ENCODE assay signal across 8 cellular contexts in the genomic region with DNA sequence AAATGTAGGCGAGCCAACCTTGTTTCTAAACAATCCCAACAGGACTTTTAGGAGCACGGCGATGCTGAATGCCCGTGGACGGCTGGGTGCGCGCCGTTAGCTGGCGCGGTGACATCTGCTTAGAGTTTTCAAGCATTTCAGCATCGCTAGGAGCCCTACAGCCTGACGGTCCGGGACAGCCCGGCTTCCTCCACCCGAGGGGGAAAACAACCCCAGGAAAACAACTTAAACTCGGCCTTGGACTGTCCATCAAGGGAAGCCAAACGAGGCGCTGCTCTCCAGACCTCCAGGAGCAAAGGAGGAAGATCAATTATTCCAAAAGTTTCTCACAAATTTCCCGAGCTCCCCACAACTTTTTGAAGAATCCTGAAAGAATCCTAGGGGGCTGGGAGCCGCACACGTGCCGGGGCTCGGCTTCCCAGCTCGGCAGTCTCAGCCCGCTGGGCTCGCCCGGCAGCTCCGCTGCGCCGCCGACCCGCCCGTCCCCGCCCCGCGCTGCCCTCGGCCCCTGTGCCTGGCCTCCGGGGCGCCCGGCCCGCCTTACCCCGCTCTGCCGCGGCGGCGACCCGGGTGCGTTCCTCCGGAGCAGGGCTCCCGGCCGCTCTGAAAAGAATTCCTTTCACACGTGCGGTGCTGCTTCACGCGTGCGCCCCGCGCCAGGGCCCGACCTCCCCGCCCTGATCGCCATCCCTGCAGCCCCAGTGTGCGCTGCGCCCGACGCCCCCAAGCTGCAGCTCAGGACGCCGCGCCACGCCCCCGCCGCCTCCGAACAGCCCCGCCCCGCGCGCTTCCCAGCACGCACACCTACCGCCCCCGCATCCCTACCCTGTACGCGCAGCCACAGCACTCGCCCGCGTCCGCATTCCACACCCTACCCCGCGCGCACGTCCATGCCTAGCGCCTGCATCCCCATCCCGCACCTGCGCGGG. TPM values are rescaled to one million over a fixed set of nuclear protein-coding genes. Genes with fewer than 3 reads are reported as not detected.
A peak's percentile ranks its signal among the peaks of the same experiment; 100 is the strongest.
DNase-seq lines count a peak whose midpoint lies in the region; ATAC-seq, FAIRE-seq and TF ChIP-seq lines count a peak whose summit lies in the region.

A gene (minus strand): TSS at position 707 of the 929 bp plus-strand sequence. CDS start 17,764 bp downstream, outside the sequence.

- POLR2A ChIA-PET in IMR-90 (lab: Charles Lee; ENCODE audit: unreplicated experiment), result interaction anchor here (0.6 kb wide), 1 partner anchor 567 kb away, joined by 4 read pairs; no protein-coding TSS in a partner anchor
- POLR2A ChIA-PET in endothelial cell of umbilical vein (lab: Charles Lee), result no interaction called here

- H3K27ac ChIP-seq in IMR-90 (ENCODE audit: insufficient read depth, low read length) (peak within 1 kb of the TSS; percentile 46), endothelial cell of umbilical vein (ENCODE audit: insufficient read depth, low read depth, low read length) (no peak within 1 kb of the TSS), transverse colon (no peak within 1 kb of the TSS)

- peak within 1 kb of the TSS; percentile 57 for H3K23ac ChIP-seq in IMR-90 (ENCODE audit: low read depth, low read length)

- no peak for TF ChIP-seq POLR2A in IMR-90 (IDR thresholded peaks at IDR 0.05; ENCODE audit: low read depth, low read length)
- no peak for TF ChIP-seq POLR2A in endothelial cell of umbilical vein (IDR thresholded peaks at IDR 0.05; ENCODE audit: low read depth, low read length)
- TF ChIP-seq POLR2A in transverse colon (IDR thresholded peaks at IDR 0.05), result no peak

- H3K56ac ChIP-seq in IMR-90 (ENCODE audit: extremely low read depth, insufficient read depth, low read length), result peak within 1 kb of the TSS; percentile 2; the same call in 1 of the 2 replicates

- BruUV-seq in IMR-90 (replicated peaks; lab: Mats Ljungman, UMichigan), result no TSS peak
- BruUV-seq in endothelial cell of umbilical vein (replicated peaks; lab: Mats Ljungman, UMichigan), result no TSS peak

- H3K36me3 ChIP-seq in IMR-90 (ENCODE audit: control insufficient read depth, insufficient read depth, low read length) (no peaks in the 10 kb centered on the region), endothelial cell of umbilical vein (ENCODE audit: control insufficient read depth in 2 of 2, extremely low read depth in 1 of 2, insufficient read depth in 2 of 2, low read length in 2 of 2) (no peaks in the 10 kb centered on the region), transverse colon (no peaks in the 10 kb centered on the region)

- H3K4ac ChIP-seq in IMR-90 (ENCODE audit: low read depth, low read length), result 0 out of 2 replicates have a peak within 1 kb of the TSS, but pooled peaks have one; percentile 4

- H3K4me2 ChIP-seq in IMR-90 (ENCODE audit: low read depth, low read length) (peak within 1 kb of the TSS; percentile 89), endothelial cell of umbilical vein (ENCODE audit: insufficient read depth, low read length) (peak within 1 kb of the TSS; percentile 45)

- no peak within 1 kb of the TSS for H2AK5ac ChIP-seq in IMR-90 (ENCODE audit: low read depth, low read length)

- H2BK15ac ChIP-seq in IMR-90 (ENCODE audit: low read depth, low read length), result no peak within 1 kb of the TSS

- WGBS in IMR-90 (ENCODE audit: extremely low coverage in 2 of 2, insufficient read length in 1 of 2), 2 experiments, result 2% methylated on average over 39 of the region's 93 CpGs; no CpG with 5 or more reads in 1 of the 2 experiments
- WGBS in transverse colon (ENCODE audit: low coverage in 1 of 2), 2 donors, result 1 to 2% methylated on average over 17 to 50 of the region's 93 CpGs

- H3K36me3 Mint-ChIP-seq in nephron progenitor cell (ENCODE audit: low read depth), result no peaks in the 10 kb centered on the region

- TF ChIP-seq RAD21 in IMR-90 (IDR thresholded peaks at IDR 0.05; ENCODE audit: low read length), result no peak

- peak; percentile 61 for ATAC-seq in GM21528 (IDR thresholded peaks at IDR 0.05; ENCODE audit: low FRiP score, unreplicated experiment)
- peak; percentile 60 for ATAC-seq in IMR-90 (ENCODE audit: low read depth)

- H4K5ac ChIP-seq in IMR-90 (ENCODE audit: low read depth, low read length), result no peak within 1 kb of the TSS

- CTCF ChIA-PET in IMR-90 (lab: Yijun Ruan, JAX), result interaction anchor here (0.7 to 1.2 kb wide), 2 partner anchors 233 to 335 kb away, joined by 3 read pairs; no protein-coding TSS in a partner anchor
- CTCF ChIA-PET in endothelial cell of umbilical vein (lab: Charles Lee), result interaction anchor here (0.7 to 5.2 kb wide), 7 partner anchors 10 to 233 kb away, joined by 3 to 18 read pairs (median 3); no protein-coding TSS in a partner anchor

- DNase-seq in Daoy (ENCODE audit: low read depth), result peak; percentile 66
- DNase-seq in IMR-90, result peak; percentile 39
- peak; percentile 6 to 36 for DNase-seq in activated CD4-positive, alpha-beta T cell treated with anti-CD3 and anti-CD28 coated beads, Interleukin-2, amount 50 U/mL, for 24 hours (ENCODE audit: low read depth in 1 of 2, low spot score in 1 of 2)
- DNase-seq in endothelial cell of umbilical vein (ENCODE audit: low read depth, low spot score), result no peak
- peak; percentile 82 for DNase-seq in nephron progenitor cell
- DNase-seq in transverse colon, result no peak
- no peak for DNase-seq in DMS153 treated with DMSO at 0.1 percent for 48 hours (lab: John Stamatoyannopoulos, UW; ENCODE audit: unreplicated experiment)

- H4K91ac ChIP-seq in IMR-90 (ENCODE audit: insufficient read depth, low read depth, low read length), result no peak within 1 kb of the TSS

- TF ChIP-seq EP300 in transverse colon (IDR thresholded peaks at IDR 0.05; ENCODE audit: low read depth), result no peak

- H3K4me1 ChIP-seq in IMR-90 (ENCODE audit: control insufficient read depth, insufficient read depth, low read length), result no peaks in the 10 kb centered on the region; the same call in 1 of the 2 replicates
- peaks cover 2% of the 10 kb centered on the region for H3K4me1 ChIP-seq in endothelial cell of umbilical vein (ENCODE audit: control insufficient read depth, extremely low read depth, insufficient read depth, low read length)
- peaks cover 4 to 26% (median 16%) of the 10 kb centered on the region in 4 donors for H3K4me1 ChIP-seq in transverse colon

- H2AK9ac ChIP-seq in IMR-90 (replicated peaks; ENCODE audit: low read depth, low read length, poor library complexity), result peak within 1 kb of the TSS; percentile 56

- no peaks in the 10 kb centered on the region for H3K79me2 ChIP-seq in endothelial cell of umbilical vein (ENCODE audit: control insufficient read depth, insufficient read depth, low read length)

- H3K79me1 ChIP-seq in IMR-90 (ENCODE audit: low read depth in 1 of 2, low read length in 2 of 2), result peaks cover 0 to 7% of the 10 kb centered on the region in 2 experiments; a peak in 2 of 4 replicates

- H3K9ac ChIP-seq in IMR-90 (ENCODE audit: low read depth, low read length), result peak within 1 kb of the TSS; percentile 79
- no peak within 1 kb of the TSS for H3K9ac ChIP-seq in endothelial cell of umbilical vein (replicated peaks; ENCODE audit: extremely low read depth, insufficient read depth, low read length)

- no peak within 1 kb of the TSS for H2BK5ac ChIP-seq in IMR-90 (ENCODE audit: low read depth, low read length, poor library complexity, severe bottlenecking)

- no peak within 1 kb of the TSS for H3K18ac ChIP-seq in IMR-90 (ENCODE audit: low read depth, low read length)

- intact Hi-C loops in IMR-90 (cut with micrococcal nuclease), result loop anchor here (1.0 to 5.0 kb wide), 2 partner anchors 21 to 103 kb away; no protein-coding TSS in a partner anchor
- intact Hi-C loops in endothelial cell of umbilical vein (cut with micrococcal nuclease), result loop anchor here (1.0 to 5.0 kb wide), 3 partner anchors 24 to 298 kb away; a partner anchor contains a TSS
- intact Hi-C loops in transverse colon (cut with DNase I; ENCODE audit: low total_unique reads), result loop anchor here (10.0 kb wide), 1 partner anchor 66 kb away; no protein-coding TSS in a partner anchor

- H2BK20ac ChIP-seq in IMR-90 (ENCODE audit: low read depth, low read length), result no peak within 1 kb of the TSS

- H2AFZ ChIP-seq in IMR-90 (replicated peaks; ENCODE audit: low read length, poor library complexity) (peak within 1 kb of the TSS; percentile 92), endothelial cell of umbilical vein (ENCODE audit: low read depth, low read length) (peak within 1 kb of the TSS; percentile 60)

- no peak within 1 kb of the TSS for H3K27ac Mint-ChIP-seq in nephron progenitor cell

- H4K20me1 ChIP-seq in IMR-90 (ENCODE audit: insufficient read depth, low read length), result no peaks in the 10 kb centered on the region
- no peaks in the 10 kb centered on the region for H4K20me1 ChIP-seq in endothelial cell of umbilical vein (replicated peaks; ENCODE audit: control insufficient read depth, extremely low read depth, insufficient read depth, low read length)

- no peaks in the 10 kb centered on the region for H3K9me1 ChIP-seq in IMR-90 (ENCODE audit: insufficient read depth, low read length)
- no peaks in the 10 kb centered on the region for H3K9me1 ChIP-seq in endothelial cell of umbilical vein (replicated peaks; ENCODE audit: control insufficient read depth, extremely low read depth, insufficient read depth, low read length)

- H3K9me3 ChIP-seq in IMR-90 (ENCODE audit: control insufficient read depth, insufficient read depth, low read length) (no peaks in the 10 kb centered on the region), endothelial cell of umbilical vein (replicated peaks; ENCODE audit: control insufficient read depth, insufficient read depth, low read length) (no peaks in the 10 kb centered on the region), transverse colon (no peaks in the 10 kb centered on the region)

- H3K4me3 Mint-ChIP-seq in nephron progenitor cell, result peak within 1 kb of the TSS; percentile 83

- H3K14ac ChIP-seq in IMR-90 (replicated peaks; ENCODE audit: low read depth, low read length), result no peak within 1 kb of the TSS; the same call in 1 of the 2 replicates

- H3K27me3 Mint-ChIP-seq in nephron progenitor cell (ENCODE audit: low read depth, poor library complexity), result peaks cover 80% of the 10 kb centered on the region

- H3K27me3 ChIP-seq in IMR-90 (ENCODE audit: control insufficient read depth, insufficient read depth, low read length) (no peaks in the 10 kb centered on the region), endothelial cell of umbilical vein (ENCODE audit: control insufficient read depth in 2 of 2, insufficient read depth in 2 of 2, low read length in 2 of 2) (peaks cover 38 to 71% of the 10 kb centered on the region in 2 experiments), transverse colon (peaks cover 80% of the 10 kb centered on the region)

- H3K4me3 ChIP-seq in IMR-90 (ENCODE audit: insufficient read depth, low read depth, low read length) (peak within 1 kb of the TSS; percentile 68), endothelial cell of umbilical vein (replicated peaks in 1 of 3; ENCODE audit: insufficient read depth in 1 of 3, low read depth in 1 of 3, low read length in 3 of 3) (peak within 1 kb of the TSS in 2 of 3 experiments; percentile 25 to 28), transverse colon (peak within 1 kb of the TSS in 3 of 4 donors; percentile 12 to 41 (median 40))

- in situ Hi-C loops in IMR-90 (cut with MboI; ENCODE audit: low sequenced_read_pairs), result loop anchor here (10.0 to 25.0 kb wide), 2 partner anchors 166 to 523 kb away; a partner anchor contains a TSS
- in situ Hi-C loops in transverse colon (cut with MboI; ENCODE audit: low pct_ligation_motif_present in 1 of 4, low pct_unique_long_range_greater_than_20kb in 1 of 4, low sequenced_read_pairs in 3 of 4), result loop anchor here in 1 of 4 donors (25.0 kb wide), 1 partner anchor 223 kb away; no protein-coding TSS in a partner anchor

- dilution Hi-C loops in IMR-90 (cut with HindIII; ENCODE audit: low sequenced_read_pairs, unreplicated experiment) (no loop called here), endothelial cell of umbilical vein (cut with MboI; ENCODE audit: extremely low pct_ligation_motif_present, low sequenced_read_pairs) (no loop called here)

- H4K8ac ChIP-seq in IMR-90 (ENCODE audit: low read depth in 2 of 2, low read length in 2 of 2), result no peak within 1 kb of the TSS; a peak in 1 of 4 replicates

- no peak for FAIRE-seq in endothelial cell of umbilical vein (lab: Jason Lieb, UNC)

- H3K9me3 Mint-ChIP-seq in nephron progenitor cell, result no peaks in the 10 kb centered on the region

- peaks cover 21% of the 10 kb centered on the region for H3K4me1 Mint-ChIP-seq in nephron progenitor cell

- TF ChIP-seq CTCF in IMR-90 (conservative IDR thresholded peaks at IDR 0.05; ENCODE audit: low read depth, low read length), result no peak
- no peak for TF ChIP-seq CTCF in endothelial cell of umbilical vein (IDR thresholded peaks at IDR 0.05; ENCODE audit: extremely low read depth in 1 of 2, insufficient read depth in 1 of 2, low read depth in 1 of 2, low read length in 2 of 2)
- no peak for TF ChIP-seq CTCF in nephron progenitor cell (IDR thresholded peaks at IDR 0.05)
- TF ChIP-seq CTCF in transverse colon (IDR thresholded peaks at IDR 0.05), result no peak

- no peak within 1 kb of the TSS for H2BK120ac ChIP-seq in IMR-90 (ENCODE audit: low read depth, low read length)

RNA-seq across cellular contexts. Expression of the gene that starts here (rescaled TPM):
- total RNA-seq in Daoy (2014; rRNA removed; shearing (Covaris generic)), result 0.89 and 1.4 TPM in 2 replicates
- total RNA-seq in IMR-90 (2012; rRNA removed), result 2.7 and 3.6 TPM in 2 replicates
- polyA plus RNA-seq in IMR-90 (2012; rRNA removed), result 1.2 and 1.5 TPM in 2 replicates
- polyA plus RNA-seq in IMR-90 (2012; cell fraction: cytosol; rRNA removed), result 0.80 and 1.1 TPM in 2 replicates
- polyA plus RNA-seq in IMR-90 (2012; cell fraction: nucleus; rRNA removed; ENCODE audit: low replicate concordance), result 0.63 and 0.79 TPM in 2 replicates
- not detected in 2 replicates for total RNA-seq in endothelial cell of umbilical vein
- polyA plus RNA-seq in endothelial cell of umbilical vein, result not detected in 2 replicates
- polyA plus RNA-seq in endothelial cell of umbilical vein (2011; cell fraction: cytosol; rRNA removed), result not detected in 2 replicates
- not detected in 2 replicates for polyA plus RNA-seq in endothelial cell of umbilical vein (2011; cell fraction: nucleus; rRNA removed)
- not detected in 2 replicates for polyA plus RNA-seq in endothelial cell of umbilical vein (2012)
- not detected in 2 replicates for polyA minus RNA-seq in endothelial cell of umbilical vein
- not detected for polyA minus RNA-seq in endothelial cell of umbilical vein (2011; cell fraction: cytosol; rRNA and poly(A)+ RNA removed)
- polyA minus RNA-seq in endothelial cell of umbilical vein (2011; cell fraction: nucleus; rRNA and poly(A)+ RNA removed), result not detected in 2 replicates
- total RNA-seq in transverse colon, result under 1 TPM in 1 of 4 donors, not detected in 3; 0.14 TPM

Comparison
In these comparisons a context has a peak if more than half of its experiments do, and no peak if none do; other contexts are left out.
1. DNase-seq: peak in Daoy (single experiment), IMR-90 (single experiment), activated CD4-positive, alpha-beta T cell treated with anti-CD3 and anti-CD28 coated beads, Interleukin-2, amount 50 U/mL, for 24 hours (2 of 2) and nephron progenitor cell (single experiment); none in endothelial cell of umbilical vein (single experiment), transverse colon (single experiment) and DMS153 treated with DMSO at 0.1 percent for 48 hours (single experiment).
2. Peak in every context shown above with its lines, with median percentiles within 50 percentile points of each other: H3K4me3 ChIP-seq.